Comparison of ENCODE assay signal across 1 cellular context in the genomic region with DNA sequence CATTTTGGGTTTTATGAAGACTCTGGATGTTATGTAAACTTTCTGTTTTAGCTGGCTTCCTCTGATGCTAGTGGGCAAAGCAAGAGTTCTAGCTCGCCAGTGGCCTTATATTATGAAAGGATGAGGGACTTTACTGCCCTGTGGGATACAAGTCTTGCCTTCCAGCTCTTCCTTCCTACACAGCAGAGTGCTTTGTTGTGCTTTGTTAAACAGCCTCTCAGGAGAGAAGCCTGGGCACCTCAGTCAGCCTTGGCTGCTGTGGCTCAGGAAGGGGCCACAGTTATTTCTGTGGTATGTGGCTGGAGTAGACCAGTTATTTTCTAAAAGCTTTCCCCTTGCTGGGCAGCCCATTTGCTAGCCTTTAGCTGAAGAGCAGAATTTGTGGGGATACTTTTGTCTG.
TF ChIP-seq lines count a peak whose summit lies in the region.

No MANE protein-coding gene starts in this region.

TF ChIP-seq in H1, 55 proteins besides CTCF, POLR2A, EP300 and RAD21:
- TF ChIP-seq ATF2 (IDR thresholded peaks at IDR 0.05; ENCODE audit: low read length), result no peak
- TF ChIP-seq CTBP2 (IDR thresholded peaks at IDR 0.05; ENCODE audit: borderline replicate concordance, insufficient read depth, insufficient read length, low read length), result no peak
- TF ChIP-seq, protein P1, sequence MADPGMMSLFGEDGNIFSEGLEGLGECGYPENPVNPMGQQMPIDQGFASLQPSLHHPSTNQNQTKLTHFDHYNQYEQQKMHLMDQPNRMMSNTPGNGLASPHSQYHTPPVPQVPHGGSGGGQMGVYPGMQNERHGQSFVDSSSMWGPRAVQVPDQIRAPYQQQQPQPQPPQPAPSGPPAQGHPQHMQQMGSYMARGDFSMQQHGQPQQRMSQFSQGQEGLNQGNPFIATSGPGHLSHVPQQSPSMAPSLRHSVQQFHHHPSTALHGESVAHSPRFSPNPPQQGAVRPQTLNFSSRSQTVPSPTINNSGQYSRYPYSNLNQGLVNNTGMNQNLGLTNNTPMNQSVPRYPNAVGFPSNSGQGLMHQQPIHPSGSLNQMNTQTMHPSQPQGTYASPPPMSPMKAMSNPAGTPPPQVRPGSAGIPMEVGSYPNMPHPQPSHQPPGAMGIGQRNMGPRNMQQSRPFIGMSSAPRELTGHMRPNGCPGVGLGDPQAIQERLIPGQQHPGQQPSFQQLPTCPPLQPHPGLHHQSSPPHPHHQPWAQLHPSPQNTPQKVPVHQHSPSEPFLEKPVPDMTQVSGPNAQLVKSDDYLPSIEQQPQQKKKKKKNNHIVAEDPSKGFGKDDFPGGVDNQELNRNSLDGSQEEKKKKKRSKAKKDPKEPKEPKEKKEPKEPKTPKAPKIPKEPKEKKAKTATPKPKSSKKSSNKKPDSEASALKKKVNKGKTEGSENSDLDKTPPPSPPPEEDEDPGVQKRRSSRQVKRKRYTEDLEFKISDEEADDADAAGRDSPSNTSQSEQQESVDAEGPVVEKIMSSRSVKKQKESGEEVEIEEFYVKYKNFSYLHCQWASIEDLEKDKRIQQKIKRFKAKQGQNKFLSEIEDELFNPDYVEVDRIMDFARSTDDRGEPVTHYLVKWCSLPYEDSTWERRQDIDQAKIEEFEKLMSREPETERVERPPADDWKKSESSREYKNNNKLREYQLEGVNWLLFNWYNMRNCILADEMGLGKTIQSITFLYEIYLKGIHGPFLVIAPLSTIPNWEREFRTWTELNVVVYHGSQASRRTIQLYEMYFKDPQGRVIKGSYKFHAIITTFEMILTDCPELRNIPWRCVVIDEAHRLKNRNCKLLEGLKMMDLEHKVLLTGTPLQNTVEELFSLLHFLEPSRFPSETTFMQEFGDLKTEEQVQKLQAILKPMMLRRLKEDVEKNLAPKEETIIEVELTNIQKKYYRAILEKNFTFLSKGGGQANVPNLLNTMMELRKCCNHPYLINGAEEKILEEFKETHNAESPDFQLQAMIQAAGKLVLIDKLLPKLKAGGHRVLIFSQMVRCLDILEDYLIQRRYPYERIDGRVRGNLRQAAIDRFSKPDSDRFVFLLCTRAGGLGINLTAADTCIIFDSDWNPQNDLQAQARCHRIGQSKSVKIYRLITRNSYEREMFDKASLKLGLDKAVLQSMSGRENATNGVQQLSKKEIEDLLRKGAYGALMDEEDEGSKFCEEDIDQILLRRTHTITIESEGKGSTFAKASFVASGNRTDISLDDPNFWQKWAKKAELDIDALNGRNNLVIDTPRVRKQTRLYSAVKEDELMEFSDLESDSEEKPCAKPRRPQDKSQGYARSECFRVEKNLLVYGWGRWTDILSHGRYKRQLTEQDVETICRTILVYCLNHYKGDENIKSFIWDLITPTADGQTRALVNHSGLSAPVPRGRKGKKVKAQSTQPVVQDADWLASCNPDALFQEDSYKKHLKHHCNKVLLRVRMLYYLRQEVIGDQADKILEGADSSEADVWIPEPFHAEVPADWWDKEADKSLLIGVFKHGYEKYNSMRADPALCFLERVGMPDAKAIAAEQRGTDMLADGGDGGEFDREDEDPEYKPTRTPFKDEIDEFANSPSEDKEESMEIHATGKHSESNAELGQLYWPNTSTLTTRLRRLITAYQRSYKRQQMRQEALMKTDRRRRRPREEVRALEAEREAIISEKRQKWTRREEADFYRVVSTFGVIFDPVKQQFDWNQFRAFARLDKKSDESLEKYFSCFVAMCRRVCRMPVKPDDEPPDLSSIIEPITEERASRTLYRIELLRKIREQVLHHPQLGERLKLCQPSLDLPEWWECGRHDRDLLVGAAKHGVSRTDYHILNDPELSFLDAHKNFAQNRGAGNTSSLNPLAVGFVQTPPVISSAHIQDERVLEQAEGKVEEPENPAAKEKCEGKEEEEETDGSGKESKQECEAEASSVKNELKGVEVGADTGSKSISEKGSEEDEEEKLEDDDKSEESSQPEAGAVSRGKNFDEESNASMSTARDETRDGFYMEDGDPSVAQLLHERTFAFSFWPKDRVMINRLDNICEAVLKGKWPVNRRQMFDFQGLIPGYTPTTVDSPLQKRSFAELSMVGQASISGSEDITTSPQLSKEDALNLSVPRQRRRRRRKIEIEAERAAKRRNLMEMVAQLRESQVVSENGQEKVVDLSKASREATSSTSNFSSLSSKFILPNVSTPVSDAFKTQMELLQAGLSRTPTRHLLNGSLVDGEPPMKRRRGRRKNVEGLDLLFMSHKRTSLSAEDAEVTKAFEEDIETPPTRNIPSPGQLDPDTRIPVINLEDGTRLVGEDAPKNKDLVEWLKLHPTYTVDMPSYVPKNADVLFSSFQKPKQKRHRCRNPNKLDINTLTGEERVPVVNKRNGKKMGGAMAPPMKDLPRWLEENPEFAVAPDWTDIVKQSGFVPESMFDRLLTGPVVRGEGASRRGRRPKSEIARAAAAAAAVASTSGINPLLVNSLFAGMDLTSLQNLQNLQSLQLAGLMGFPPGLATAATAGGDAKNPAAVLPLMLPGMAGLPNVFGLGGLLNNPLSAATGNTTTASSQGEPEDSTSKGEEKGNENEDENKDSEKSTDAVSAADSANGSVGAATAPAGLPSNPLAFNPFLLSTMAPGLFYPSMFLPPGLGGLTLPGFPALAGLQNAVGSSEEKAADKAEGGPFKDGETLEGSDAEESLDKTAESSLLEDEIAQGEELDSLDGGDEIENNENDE (IDR thresholded peaks at IDR 0.05; ENCODE audit: insufficient replicate concordance, low read length), result no peak
- TF ChIP-seq KDM4A (IDR thresholded peaks at IDR 0.05; ENCODE audit: low read depth, low read length, severe bottlenecking), result no peak
- TF ChIP-seq SIX5 (IDR thresholded peaks at IDR 0.05; ENCODE audit: low read depth, low read length), result no peak
- TF ChIP-seq USF2 (IDR thresholded peaks at IDR 0.05; ENCODE audit: low read length), result no peak
- no peak for TF ChIP-seq CHD2 (IDR thresholded peaks at IDR 0.05; ENCODE audit: low read length)
- TF ChIP-seq BACH1 (IDR thresholded peaks at IDR 0.05; ENCODE audit: low read length), result no peak
- TF ChIP-seq SIN3A (conservative IDR thresholded peaks at IDR 0.05 in 1 of 2, IDR thresholded peaks at IDR 0.05 in 1 of 2; ENCODE audit: low read depth in 1 of 2, low read length in 2 of 2), result no peak
- TF ChIP-seq CBX5 (IDR thresholded peaks at IDR 0.05; ENCODE audit: low read depth, low read length), result no peak
- TF ChIP-seq SP2 (IDR thresholded peaks at IDR 0.05; ENCODE audit: low read length), result no peak
- no peak for TF ChIP-seq EGR1 (IDR thresholded peaks at IDR 0.05; ENCODE audit: borderline replicate concordance, low read depth, low read length)
- TF ChIP-seq BRCA1 (IDR thresholded peaks at IDR 0.05; ENCODE audit: low read depth, low read length), result no peak
- TF ChIP-seq RNF2 (IDR thresholded peaks at IDR 0.05; ENCODE audit: borderline replicate concordance, low read depth, low read length, missing control alignments, poor library complexity, severe bottlenecking), result no peak
